12 cellular contexts compared by ENCODE assay signal in the genomic region with DNA sequence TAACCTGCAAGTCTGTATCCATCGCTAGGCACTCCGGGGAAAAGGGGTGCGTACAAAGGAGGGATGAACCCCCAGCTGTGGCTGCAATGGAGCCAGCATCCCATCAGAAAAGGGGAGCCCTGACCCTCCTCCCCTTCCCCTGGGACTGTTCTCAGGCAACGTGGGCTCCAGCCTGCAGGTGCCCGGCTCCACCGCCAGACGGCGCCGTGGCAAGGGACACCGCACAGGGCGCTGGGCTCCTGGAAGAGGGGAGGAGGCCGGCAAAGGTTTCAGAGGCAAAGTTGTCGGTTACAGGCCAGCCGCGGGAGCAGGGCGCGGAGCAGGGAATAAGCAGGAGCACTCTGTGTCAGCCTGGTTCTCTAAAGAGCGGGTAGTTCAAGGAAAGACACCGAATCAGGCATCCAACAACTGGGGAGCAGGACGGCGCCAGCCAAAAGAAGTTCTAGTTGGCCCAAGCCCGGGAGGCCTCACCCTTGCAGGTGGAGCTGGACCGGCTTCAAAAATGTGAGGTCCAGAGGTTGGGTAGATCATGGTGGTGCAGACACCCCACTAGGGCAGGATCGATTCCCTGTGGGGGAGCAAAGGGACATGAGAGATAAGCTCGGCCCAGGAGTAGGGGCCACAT. TPM values are rescaled to one million over a fixed set of nuclear protein-coding genes. Genes with fewer than 3 reads are reported as not detected.
DNase-seq lines count a peak whose midpoint lies in the region; ATAC-seq, FAIRE-seq and TF ChIP-seq lines count a peak whose summit lies in the region.
"Had no signal": no experiment of that assay in that cellular context is flagged by ENCODE, and none has a peak within 500 bp of the region (broad histone marks: within the 10 kb centered on the region; RNA-seq: fewer than 3 reads in every experiment).

No MANE protein-coding gene starts in this region.

- 74% methylated on average over 23 of the region's 25 CpGs for WGBS in esophagus muscularis mucosa
- 57 to 59% (median 58%) methylated on average over 25 of the region's 25 CpGs for WGBS in psoas muscle, 3 donors

- no peak for TF ChIP-seq EP300 in esophagus muscularis mucosa (IDR thresholded peaks at IDR 0.05)

- dilution Hi-C loops in keratinocyte (cut with MboI; ENCODE audit: extremely low pct_ligation_motif_present, low sequenced_read_pairs) = no loop called here

- TF ChIP-seq POLR2A in esophagus muscularis mucosa (IDR thresholded peaks at IDR 0.05; ENCODE audit: low read depth) = no peak

- H4K20me1 ChIP-seq in keratinocyte (ENCODE audit: control insufficient read depth, extremely low read depth, insufficient read depth, low read length) = no peaks in the 10 kb centered on the region

- H3K4me2 ChIP-seq in keratinocyte (ENCODE audit: control insufficient read depth, extremely low read depth, insufficient read depth, low read depth, low read length) = no peak overlapping the region

- no peaks in the 10 kb centered on the region for H3K36me3 ChIP-seq in cardiac muscle cell
- no peaks in the 10 kb centered on the region for H3K36me3 ChIP-seq in right atrium auricular region
- H3K36me3 ChIP-seq in keratinocyte (ENCODE audit: control insufficient read depth in 2 of 2, extremely low read depth in 1 of 2, insufficient read depth in 2 of 2, low read length in 2 of 2) = no peaks in the 10 kb centered on the region
- no peaks in the 10 kb centered on the region for H3K36me3 ChIP-seq in esophagus muscularis mucosa
- H3K36me3 ChIP-seq in psoas muscle (ENCODE audit: insufficient read depth in 1 of 2, low read depth in 1 of 2) = no peaks in the 10 kb centered on the region

- intact Hi-C loops in esophagus muscularis mucosa (cut with DNase I) (no loop called here), psoas muscle (cut with DNase I) (no loop called here)

- H3K9me3 ChIP-seq in cardiac muscle cell (ENCODE audit: low read depth) (no peaks in the 10 kb centered on the region), right atrium auricular region (no peaks in the 10 kb centered on the region), keratinocyte (ENCODE audit: control insufficient read depth, low read depth, low read length) (no peaks in the 10 kb centered on the region), esophagus muscularis mucosa (no peaks in the 10 kb centered on the region), psoas muscle (no peaks in the 10 kb centered on the region)

- no peaks in the 10 kb centered on the region for H3K79me2 ChIP-seq in keratinocyte (ENCODE audit: control insufficient read depth, insufficient read depth, low read length)

- no peak overlapping the region for H2AFZ ChIP-seq in keratinocyte (ENCODE audit: control insufficient read depth, low read length)

- H3K9me1 ChIP-seq in keratinocyte (ENCODE audit: control insufficient read depth, extremely low read depth, insufficient read depth, low read length) = peaks cover 2% of the 10 kb centered on the region

- H3K9ac ChIP-seq in keratinocyte (ENCODE audit: control insufficient read depth, extremely low read depth, insufficient read depth, low read length) = no peak overlapping the region

- no peak for ATAC-seq in psoas muscle
- ATAC-seq in HG03457 (IDR thresholded peaks at IDR 0.05; ENCODE audit: unreplicated experiment) = no peak

- H3K4me3 ChIP-seq in cardiac muscle cell (no peak overlapping the region), right atrium auricular region (no peak overlapping the region), keratinocyte (ENCODE audit: control insufficient read depth in 2 of 3, extremely low read depth in 1 of 3, insufficient read depth in 2 of 3, low read depth in 1 of 3, low read length in 3 of 3) (no peak overlapping the region), esophagus muscularis mucosa (no peak overlapping the region), psoas muscle (no peak overlapping the region)

- H3K27ac ChIP-seq in cardiac muscle cell (no peak overlapping the region), right atrium auricular region (no peak overlapping the region), keratinocyte (ENCODE audit: control insufficient read depth, insufficient read depth, low read length) (no peak overlapping the region), esophagus muscularis mucosa (replicated peaks in 1 of 4) (no peak overlapping the region), psoas muscle (no peak overlapping the region)

- no peak for FAIRE-seq in keratinocyte (lab: Jason Lieb, UNC)

- DNase-seq in cardiac muscle cell (ENCODE audit: low read depth in 1 of 2, low spot score in 1 of 2) = peak; percentile 22 to 79
- DNase-seq in right atrium auricular region (ENCODE audit: low spot score) = no peak
- DNase-seq in astrocyte of the hippocampus (ENCODE audit: low read depth, low spot score) = peak; percentile 36
- no peak for DNase-seq in keratinocyte (ENCODE audit: low read depth, low spot score)
- no peak for DNase-seq in esophagus muscularis mucosa (ENCODE audit: extremely low spot score)
- no peak for DNase-seq in psoas muscle
- DNase-seq in SW 1271 (lab: John Stamatoyannopoulos, UW) = no peak
- DNase-seq: activated CD4-positive, alpha-beta T cell treated with anti-CD3 and anti-CD28 coated beads for 48 hours; DMS 273 treated with DMSO at 0.1 percent for 48 hours had no signal

- H3K27me3 ChIP-seq in cardiac muscle cell = no peaks in the 10 kb centered on the region
- no peaks in the 10 kb centered on the region for H3K27me3 ChIP-seq in right atrium auricular region
- no peaks in the 10 kb centered on the region for H3K27me3 ChIP-seq in keratinocyte (ENCODE audit: control insufficient read depth, extremely low read depth, insufficient read depth, low read length)
- H3K27me3 ChIP-seq in esophagus muscularis mucosa = no peaks in the 10 kb centered on the region
- H3K27me3 ChIP-seq in psoas muscle (ENCODE audit: insufficient read depth in 3 of 3, low read length in 2 of 3) = no peaks in the 10 kb centered on the region

- TF ChIP-seq CTCF in cardiac muscle cell (IDR thresholded peaks at IDR 0.05; ENCODE audit: low read depth, low read length) (peak; percentile 64), right atrium auricular region (IDR thresholded peaks at IDR 0.05) (peak in 1 of 2 donors; percentile 49), keratinocyte (optimal IDR thresholded peaks at IDR 0.05 in 1 of 3, IDR thresholded peaks at IDR 0.05 in 1 of 3, conservative IDR thresholded peaks at IDR 0.05 in 1 of 3; ENCODE audit: extremely low read depth in 1 of 3, insufficient read depth in 2 of 3, low read length in 3 of 3) (peak; percentile 78 to 89 (median 89)), esophagus muscularis mucosa (IDR thresholded peaks at IDR 0.05) (peak in 1 of 3 experiments; percentile 24), psoas muscle (IDR thresholded peaks at IDR 0.05) (no peak)

- H3K4me1 ChIP-seq in cardiac muscle cell (ENCODE audit: low read depth) = no peaks in the 10 kb centered on the region
- no peaks in the 10 kb centered on the region for H3K4me1 ChIP-seq in right atrium auricular region
- H3K4me1 ChIP-seq in keratinocyte (ENCODE audit: control insufficient read depth, extremely low read depth, insufficient read depth, low read length) = peaks cover 14% of the 10 kb centered on the region
- H3K4me1 ChIP-seq in esophagus muscularis mucosa = peaks cover 0 to 3% (median 0%) of the 10 kb centered on the region in 4 donors
- H3K4me1 ChIP-seq in psoas muscle = no peaks in the 10 kb centered on the region

RNA-seq across cellular contexts. Expression of a gene that starts 53.0 kb away (rescaled TPM):
- total RNA-seq in cardiac muscle cell = not detected in 2 replicates
- not detected in 2 replicates for polyA plus RNA-seq in cardiac muscle cell
- not detected for total RNA-seq in right atrium auricular region
- polyA plus RNA-seq in keratinocyte = 0.42 to 1.5 TPM (median 0.79 TPM) in 3 replicates
- 41.0 TPM for polyA plus RNA-seq in keratinocyte (2011; ENCODE audit: low read depth)
- polyA plus RNA-seq in keratinocyte (2011; cell fraction: cytosol; rRNA removed) = 0.29 and 0.74 TPM in 2 replicates
- polyA plus RNA-seq in keratinocyte (2011; cell fraction: nucleus; rRNA removed) = 1.9 and 4.7 TPM in 2 replicates
- polyA plus RNA-seq in keratinocyte (2012; ENCODE audit: low replicate concordance) = 1.1 and 57.8 TPM in 2 replicates
- polyA minus RNA-seq in keratinocyte = 0.69 to 3.6 TPM (median 2.3 TPM) in 3 replicates
- polyA minus RNA-seq in keratinocyte (2011; cell fraction: cytosol; rRNA and poly(A)+ RNA removed) = not detected
- polyA minus RNA-seq in keratinocyte (2011; cell fraction: nucleus; rRNA and poly(A)+ RNA removed) = 3.0 and 5.1 TPM in 2 replicates
- total RNA-seq in esophagus muscularis mucosa = not detected
- total RNA-seq in psoas muscle = not detected
- polyA plus RNA-seq in psoas muscle = not detected
- total RNA-seq: LHCN-M2, posterior vena cava had no signal

Comparison
In these comparisons a context has a peak if more than half of its experiments do, and no peak if none do; other contexts are left out.
1. DNase-seq: peak in cardiac muscle cell (2 of 2) and astrocyte of the hippocampus (single experiment); none in right atrium auricular region (single experiment), keratinocyte (single experiment), esophagus muscularis mucosa (single experiment), psoas muscle (0 of 2) and SW 1271 (0 of 2).